ENCODE assay signal across 19 cellular contexts in the genomic region with DNA sequence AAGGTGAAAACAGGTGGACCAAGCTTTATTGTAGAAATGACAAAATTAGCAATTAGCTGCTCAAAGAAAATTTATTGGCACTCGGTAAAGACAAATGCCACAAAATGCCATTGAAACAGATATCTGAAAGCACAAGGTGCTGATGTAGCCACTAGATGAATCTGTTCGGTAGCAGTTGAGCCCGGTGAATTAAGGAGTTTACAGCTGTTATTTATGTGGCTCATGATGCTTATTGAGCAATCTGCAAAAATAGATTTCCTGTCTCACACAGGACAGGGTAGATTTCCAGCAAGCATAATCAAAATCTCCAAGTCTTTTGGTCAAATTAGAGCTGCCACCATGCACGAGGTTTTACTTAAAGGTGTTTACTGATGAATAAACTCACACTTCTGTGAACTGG.
"Had no signal": no experiment of that assay in that cellular context is flagged by ENCODE, and none has a peak within 500 bp of the region (broad histone marks: within the 10 kb centered on the region; RNA-seq: fewer than 3 reads in every experiment).

No MANE protein-coding gene starts in this region.

- H3K27ac Mint-ChIP-seq: activated CD8-positive, alpha-beta T cell treated with anti-CD3 and anti-CD28 coated beads for 36 hours; activated naive CD8-positive, alpha-beta T cell treated with anti-CD3 and anti-CD28 coated beads, Interleukin-2, amount 10 ng/mL, durations not matched to agents 7 days and 5 days; T-helper 1 cell treated with Interleukin-12 subunit alpha and Interleukin-12 subunit beta and Interleukin-4 antibody, amounts not matched to agents 30 μg/mL and 1 μg/mL, for 36 hours had no signal

- H3K27me3 ChIP-seq: adrenal gland, ascending aorta, body of pancreas had no signal

- H3K36me3 ChIP-seq: adrenal gland, ascending aorta had no signal

- H3K9me3 ChIP-seq: adrenal gland, ascending aorta, body of pancreas had no signal

- H3K4me1 ChIP-seq: adrenal gland, body of pancreas had no signal

- H3K27ac ChIP-seq: adrenal gland, ascending aorta, body of pancreas had no signal

- H3K27me3 Mint-ChIP-seq: activated CD8-positive, alpha-beta T cell treated with anti-CD3 and anti-CD28 coated beads for 36 hours had no signal

- DNase-seq: activated CD4-positive, alpha-beta T cell treated with anti-CD3 and anti-CD28 coated beads for 4 hours; activated CD8-positive, alpha-beta memory T cell treated with anti-CD3 and anti-CD28 coated beads, Interleukin-2, amount 50 U/mL, for 4 hours; activated CD8-positive, alpha-beta T cell treated with anti-CD3 and anti-CD28 coated beads for 36 hours; activated naive CD4-positive, alpha-beta T cell treated with anti-CD3 and anti-CD28 coated beads, Interleukin-2, amount 50 U/mL, for 16 hours; activated naive CD8-positive, alpha-beta T cell treated with anti-CD3 and anti-CD28 coated beads, Interleukin-2, amount 10 ng/mL, durations not matched to agents 7 days and 5 days; adrenal gland; body of pancreas; NCI-H1105 treated with DMSO at 0.1 percent for 48 hours; NCI-H146; NCI-H187 treated with DMSO at 0.1 percent for 48 hours; NCI-H2081 treated with DMSO at 0.1 percent for 48 hours; NCI-H446; NCI-H524; PC-3; SHP77 treated with DMSO at 0.1 percent for 48 hours had no signal

- H3K9me3 Mint-ChIP-seq: activated CD8-positive, alpha-beta T cell treated with anti-CD3 and anti-CD28 coated beads for 36 hours; activated naive CD8-positive, alpha-beta T cell treated with anti-CD3 and anti-CD28 coated beads, Interleukin-2, amount 10 ng/mL, durations not matched to agents 7 days and 5 days; T-helper 1 cell treated with Interleukin-12 subunit alpha and Interleukin-12 subunit beta and Interleukin-4 antibody, amounts not matched to agents 30 μg/mL and 1 μg/mL, for 36 hours had no signal

- FAIRE-seq: bronchial epithelial cell, RCC 7860 had no signal

- H3K4me3 ChIP-seq: adrenal gland, ascending aorta, body of pancreas had no signal

- H3K36me3 Mint-ChIP-seq: activated naive CD8-positive, alpha-beta T cell treated with anti-CD3 and anti-CD28 coated beads, Interleukin-2, amount 10 ng/mL, durations not matched to agents 7 days and 5 days had no signal

- H3K4me1 Mint-ChIP-seq: activated naive CD8-positive, alpha-beta T cell treated with anti-CD3 and anti-CD28 coated beads, Interleukin-2, amount 10 ng/mL, durations not matched to agents 7 days and 5 days had no signal

- H3K4me3 Mint-ChIP-seq: activated CD8-positive, alpha-beta T cell treated with anti-CD3 and anti-CD28 coated beads for 36 hours; activated naive CD8-positive, alpha-beta T cell treated with anti-CD3 and anti-CD28 coated beads, Interleukin-2, amount 10 ng/mL, durations not matched to agents 7 days and 5 days; T-helper 1 cell treated with Interleukin-12 subunit alpha and Interleukin-12 subunit beta and Interleukin-4 antibody, amounts not matched to agents 30 μg/mL and 1 μg/mL, for 36 hours had no signal
